Comparison of ENCODE assay signal across 15 cellular contexts in the genomic region with DNA sequence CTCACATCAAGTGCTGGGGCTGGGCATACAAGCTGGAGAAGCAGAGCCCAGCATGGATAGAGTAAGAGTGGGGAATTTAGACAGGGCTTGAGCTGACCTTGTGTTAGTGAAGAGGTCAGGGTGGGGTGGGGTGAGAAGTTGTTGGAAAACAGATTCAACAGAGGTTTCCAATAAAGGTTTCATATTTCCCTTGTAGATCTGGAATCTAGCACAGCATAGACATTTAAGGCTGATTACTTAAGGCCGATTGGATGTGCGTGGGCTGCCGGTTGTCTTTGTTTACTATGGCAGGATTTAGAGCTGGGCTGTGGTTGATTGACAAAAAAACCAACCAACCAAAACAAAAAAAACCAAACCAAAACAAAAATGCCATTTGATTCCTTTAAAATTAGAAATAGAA.
DNase-seq lines count a peak whose midpoint lies in the region; ATAC-seq, FAIRE-seq and TF ChIP-seq lines count a peak whose summit lies in the region.
"Had no signal": no experiment of that assay in that cellular context is flagged by ENCODE, and none has a peak within 500 bp of the region (broad histone marks: within the 10 kb centered on the region; RNA-seq: fewer than 3 reads in every experiment).

No MANE protein-coding gene starts in this region.

- H4K20me1 ChIP-seq in GM23248 (ENCODE audit: insufficient read depth) (no peaks in the 10 kb centered on the region), astrocyte (ENCODE audit: insufficient read depth, low read length) (no peaks in the 10 kb centered on the region)

- no peaks in the 10 kb centered on the region for H3K9me2 ChIP-seq in GM23248 (ENCODE audit: insufficient read depth)

- no peaks in the 10 kb centered on the region for H3K9me3 Mint-ChIP-seq in astrocyte (ENCODE audit: unreplicated experiment)
- H3K9me3 Mint-ChIP-seq: activated T-helper 2 cell treated with anti-CD3 and anti-CD28 coated beads, Interferon-gamma antibody, Interleukin-2, Interleukin-4, amounts not matched to agents 10 μg/mL and 5 μg/mL and 100 μg/mL, durations not matched to agents 14 hours and 24 hours and 36 hours; stimulated activated naive CD8-positive, alpha-beta T cell treated with anti-CD3 and anti-CD28 coated beads, Interleukin-15, amount 100 ng/mL, for 72 hours had no signal

- no peak for TF ChIP-seq CTCF in astrocyte (IDR thresholded peaks at IDR 0.05; ENCODE audit: insufficient read depth, low read depth, low read length)
- TF ChIP-seq CTCF in gastroesophageal sphincter (IDR thresholded peaks at IDR 0.05): no peak

- no peak for ATAC-seq in gastroesophageal sphincter
- peak; percentile 80 for ATAC-seq in sciatic nerve
- ATAC-seq in HG03045 (IDR thresholded peaks at IDR 0.05; ENCODE audit: unreplicated experiment): no peak
- ATAC-seq: stimulated activated naive CD8-positive, alpha-beta T cell treated with anti-CD3 and anti-CD28 coated beads, Interleukin-15, amount 100 ng/mL, for 72 hours had no signal

- H3K4me2 ChIP-seq in GM23248 (ENCODE audit: unreplicated experiment) (no peak overlapping the region), astrocyte (ENCODE audit: low read length) (no peak overlapping the region)

- in situ Hi-C loops in GM23248 (cut with MboI): no loop called here

- H3K36me3 ChIP-seq in GM23248 (ENCODE audit: low read depth): no peaks in the 10 kb centered on the region
- no peaks in the 10 kb centered on the region for H3K36me3 ChIP-seq in astrocyte (ENCODE audit: insufficient read depth, low read length)
- no peaks in the 10 kb centered on the region for H3K36me3 ChIP-seq in gastroesophageal sphincter
- H3K36me3 ChIP-seq: HAP-1 had no signal

- H3K9me3 ChIP-seq in GM23248 (ENCODE audit: low read depth): no peaks in the 10 kb centered on the region
- H3K9me3 ChIP-seq in astrocyte (ENCODE audit: insufficient read depth, low read depth, low read length): no peaks in the 10 kb centered on the region
- no peaks in the 10 kb centered on the region for H3K9me3 ChIP-seq in gastroesophageal sphincter
- H3K9me3 ChIP-seq: HAP-1 had no signal

- peaks cover 19% of the 10 kb centered on the region; the same call in 1 of the 2 replicates for H3F3A ChIP-seq in GM23248 (ENCODE audit: insufficient read depth)

- peaks cover 3% of the 10 kb centered on the region for H3K27me3 Mint-ChIP-seq in astrocyte (ENCODE audit: low read depth, unreplicated experiment)

- H2AFZ ChIP-seq in GM23248 (no peak overlapping the region), astrocyte (ENCODE audit: low read depth, low read length) (no peak overlapping the region)

- H3K4me1 Mint-ChIP-seq in astrocyte (ENCODE audit: low read depth, unreplicated experiment): peaks cover 2% of the 10 kb centered on the region
- H3K4me1 Mint-ChIP-seq: stimulated activated naive CD8-positive, alpha-beta T cell treated with anti-CD3 and anti-CD28 coated beads, Interleukin-15, amount 100 ng/mL, for 72 hours had no signal

- H3K27ac Mint-ChIP-seq in astrocyte (ENCODE audit: unreplicated experiment): no peak overlapping the region
- H3K27ac Mint-ChIP-seq: activated T-helper 2 cell treated with anti-CD3 and anti-CD28 coated beads, Interferon-gamma antibody, Interleukin-2, Interleukin-4, amounts not matched to agents 10 μg/mL and 5 μg/mL and 100 μg/mL, durations not matched to agents 14 hours and 24 hours and 36 hours; stimulated activated naive CD8-positive, alpha-beta T cell treated with anti-CD3 and anti-CD28 coated beads, Interleukin-15, amount 100 ng/mL, for 72 hours had no signal

- H3K27me3 ChIP-seq in GM23248 (replicated peaks; ENCODE audit: insufficient read depth) (no peaks in the 10 kb centered on the region), astrocyte (ENCODE audit: insufficient read depth, low read length) (no peaks in the 10 kb centered on the region), gastroesophageal sphincter (no peaks in the 10 kb centered on the region)

- no peak overlapping the region for H3K4me3 Mint-ChIP-seq in astrocyte (ENCODE audit: unreplicated experiment)
- H3K4me3 Mint-ChIP-seq: stimulated activated naive CD8-positive, alpha-beta T cell treated with anti-CD3 and anti-CD28 coated beads, Interleukin-15, amount 100 ng/mL, for 72 hours had no signal

- no peak for TF ChIP-seq EP300 in gastroesophageal sphincter (IDR thresholded peaks at IDR 0.05)

- peak; percentile 34 for FAIRE-seq in astrocyte (lab: Jason Lieb, UNC)

- 48 to 60% methylated on average over 3 of the region's 3 CpGs for WGBS in GM23248 (ENCODE audit: low coverage in 1 of 2, low lambda C conversion rate in 2 of 2, missing lambda C conversion rate in 2 of 2), 2 experiments
- WGBS in gastroesophageal sphincter (ENCODE audit: low coverage in 1 of 2), 2 donors: 49 to 64% methylated on average over 3 of the region's 3 CpGs

- H3K9ac ChIP-seq in GM23248 (no peak overlapping the region), astrocyte (ENCODE audit: low read length) (no peak overlapping the region)

- DNase-seq in GM23248 (peak; percentile 46), astrocyte (ENCODE audit: low read depth) (peak; percentile 59), sciatic nerve (ENCODE audit: low spot score) (no peak), NCI-H1417 treated with DMSO at 0.1 percent for 48 hours (lab: John Stamatoyannopoulos, UW) (no peak), NCI-H1694 treated with DMSO at 0.1 percent for 48 hours (lab: John Stamatoyannopoulos, UW) (no peak)
- DNase-seq in activated CD4-positive, CD25-positive, alpha-beta regulatory T cell treated with anti-CD3 and anti-CD28 coated beads, Interleukin-2, amount 50 U/mL, for 72 hours: no peak
- DNase-seq: effector CD4-positive, alpha-beta T cell; Kasumi-1; NCI-H524; stimulated activated CD4-positive, alpha-beta T cell treated with anti-CD3 and anti-CD28 coated beads, Interleukin-2, amount 100 ng/mL, for 24 hours; stimulated activated naive CD8-positive, alpha-beta T cell treated with anti-CD3 and anti-CD28 coated beads, Interleukin-15, amount 100 ng/mL, for 72 hours had no signal

- TF ChIP-seq POLR2A in gastroesophageal sphincter (IDR thresholded peaks at IDR 0.05): no peak

- H3K79me2 ChIP-seq in GM23248 (ENCODE audit: insufficient read depth) (no peaks in the 10 kb centered on the region), astrocyte (ENCODE audit: insufficient read depth, low read length) (no peaks in the 10 kb centered on the region)

- intact Hi-C loops in sciatic nerve (cut with DNase I): no loop called here

- no peaks in the 10 kb centered on the region for H3K36me3 Mint-ChIP-seq in astrocyte (ENCODE audit: low read depth, unreplicated experiment)

- no peak overlapping the region for H3K27ac ChIP-seq in GM23248
- H3K27ac ChIP-seq in astrocyte (ENCODE audit: low read depth, low read length): no peak overlapping the region
- peak overlapping the region in 3 of 4 donors; percentile 36 to 37 (median 36) for H3K27ac ChIP-seq in gastroesophageal sphincter

- no peak overlapping the region for H3K4me3 ChIP-seq in GM23248
- no peak overlapping the region for H3K4me3 ChIP-seq in astrocyte (ENCODE audit: insufficient read depth, low read depth, low read length)
- no peak overlapping the region for H3K4me3 ChIP-seq in gastroesophageal sphincter
- H3K4me3 ChIP-seq: HAP-1 had no signal

- peaks cover 13% of the 10 kb centered on the region for H3K4me1 ChIP-seq in GM23248 (ENCODE audit: insufficient read depth)
- H3K4me1 ChIP-seq in astrocyte (ENCODE audit: insufficient read depth, low read length): no peaks in the 10 kb centered on the region
- no peaks in the 10 kb centered on the region for H3K4me1 ChIP-seq in gastroesophageal sphincter

Comparison
In these comparisons a context has a peak if more than half of its experiments do, and no peak if none do; other contexts are left out.
1. DNase-seq: peak in GM23248 (single experiment) and astrocyte (single experiment); none in sciatic nerve (single experiment), activated CD4-positive, CD25-positive, alpha-beta regulatory T cell treated with anti-CD3 and anti-CD28 coated beads, Interleukin-2, amount 50 U/mL, for 72 hours (single experiment), NCI-H1417 treated with DMSO at 0.1 percent for 48 hours (single experiment) and NCI-H1694 treated with DMSO at 0.1 percent for 48 hours (single experiment).
2. H3K27ac ChIP-seq: peak in gastroesophageal sphincter (3 of 4); none in GM23248 (single experiment) and astrocyte (single experiment).